Comparison of ENCODE assay signal across 16 cellular contexts in genomic region chr12:88998421-88998820, GRCh38.
A peak's percentile ranks its signal among the peaks of the same experiment; 100 is the strongest.
DNase-seq lines count a peak whose midpoint lies in the region; ATAC-seq and TF ChIP-seq lines count a peak whose summit lies in the region.
"Had no signal": no experiment of that assay in that cellular context is flagged by ENCODE, and none has a peak within 500 bp of the region (broad histone marks: within the 10 kb centered on the region; RNA-seq: fewer than 3 reads in every experiment).

No MANE protein-coding gene starts in this region.

- TF ChIP-seq CTCF in VCaP (conservative IDR thresholded peaks at IDR 0.05) (no peak), fibroblast of mammary gland (conservative IDR thresholded peaks at IDR 0.05; ENCODE audit: control insufficient read depth, insufficient read depth, low read depth, low read length) (no peak), coronary artery (IDR thresholded peaks at IDR 0.05) (no peak)

- ATAC-seq in HG03521 (IDR thresholded peaks at IDR 0.05; ENCODE audit: unreplicated experiment): no peak
- ATAC-seq: HCT116 had no signal

- H3K27ac ChIP-seq in VCaP (peak overlapping the region; percentile 48), coronary artery (no peak overlapping the region)
- H3K27ac ChIP-seq: HL-60 had no signal

- no peak overlapping the region for H3K4me3 ChIP-seq in fibroblast of mammary gland (ENCODE audit: control insufficient read depth, low read depth, low read length)
- no peak overlapping the region for H3K4me3 ChIP-seq in coronary artery

- DNase-seq in GM04504 (ENCODE audit: low read depth) (peak; percentile 35), fibroblast of mammary gland (ENCODE audit: low read depth) (peak; percentile 53), stromal cell of bone marrow (ENCODE audit: low read depth) (peak; percentile 18), NCI-H2196 treated with DMSO at 0.1 percent for 48 hours (lab: John Stamatoyannopoulos, UW; ENCODE audit: unreplicated experiment) (no peak), coronary artery (ENCODE audit: low spot score) (no peak)
- DNase-seq: ACHN; CD4-positive, alpha-beta memory T cell; NCI-H1417 treated with DMSO at 0.1 percent for 48 hours; NCI-H2029; NCI-H2171; NCI-H510A; NCI-H774 had no signal

Comparison
In these comparisons a context has a peak if more than half of its experiments do, and no peak if none do; other contexts are left out.
1. DNase-seq: peak in GM04504 (single experiment), fibroblast of mammary gland (single experiment) and stromal cell of bone marrow (single experiment); none in NCI-H2196 treated with DMSO at 0.1 percent for 48 hours (single experiment) and coronary artery (single experiment).